ENCODE assay signal across 8 cellular contexts in the genomic region with DNA sequence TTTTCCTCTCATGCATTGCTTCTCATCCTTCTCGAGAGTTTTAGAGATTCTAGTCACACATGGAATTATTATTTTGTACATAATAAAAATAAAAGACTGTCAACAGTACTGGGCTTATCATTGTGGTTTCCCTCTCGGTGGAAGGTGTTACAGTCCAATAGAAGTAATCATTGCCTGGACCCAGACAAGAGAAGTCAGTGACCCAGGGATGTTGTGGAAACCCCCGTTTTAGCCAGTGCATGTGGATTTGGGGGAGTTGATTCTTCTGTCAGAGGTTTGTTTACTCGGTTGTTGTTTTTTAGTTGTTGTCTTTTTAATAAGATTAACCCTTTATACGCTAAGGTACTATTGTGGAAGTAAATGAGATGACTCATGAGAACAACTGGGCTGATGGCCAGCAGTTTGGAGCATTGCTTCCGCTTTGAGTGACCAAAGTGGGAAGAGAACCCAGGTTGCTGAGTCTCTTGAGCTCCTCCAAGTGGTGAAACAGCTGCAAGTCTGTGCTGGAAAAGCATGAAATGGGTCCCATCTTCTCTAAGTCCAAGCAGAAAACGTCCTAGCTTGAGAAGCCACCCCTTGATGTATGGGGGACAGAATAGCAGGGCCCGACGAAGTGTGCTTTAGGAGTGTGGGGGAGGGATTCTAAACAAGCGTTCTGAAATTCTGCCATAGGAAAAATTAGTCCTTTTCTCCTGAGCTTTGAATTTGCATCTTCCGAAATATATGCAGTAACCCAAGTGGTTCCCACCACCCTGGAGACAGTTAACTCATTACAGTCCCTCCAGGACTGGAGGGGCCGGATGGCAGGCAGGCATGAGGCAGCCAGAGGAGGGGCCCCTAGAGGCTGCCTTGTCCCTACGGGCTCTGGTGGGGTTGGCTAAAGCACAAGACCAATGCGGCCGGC.
DNase-seq lines count a peak whose midpoint lies in the region; ATAC-seq, FAIRE-seq and TF ChIP-seq lines count a peak whose summit lies in the region.

No MANE protein-coding gene starts in this region.

- TF ChIP-seq CTCF in D721Med (IDR thresholded peaks at IDR 0.05; ENCODE audit: insufficient read depth, missing control alignments) = peak; percentile 16
- TF ChIP-seq CTCF in SK-N-SH (IDR thresholded peaks at IDR 0.05) = peak; percentile 55
- peak in 3 of 7 experiments; percentile 6 to 23 (median 10) for TF ChIP-seq CTCF in stomach (IDR thresholded peaks at IDR 0.05)
- TF ChIP-seq CTCF in gastrocnemius medialis (IDR thresholded peaks at IDR 0.05 in 4 of 5, conservative IDR thresholded peaks at IDR 0.05 in 1 of 5) = no peak

- intact Hi-C loops in stomach (cut with DNase I; ENCODE audit: low total_unique reads) = no loop called here
- intact Hi-C loops in gastrocnemius medialis (cut with DNase I; ENCODE audit: low total_unique reads) = no loop called here

- peaks cover 13 to 28% of the 10 kb centered on the region in 2 donors for H3K27me3 Mint-ChIP-seq in CD8-positive, alpha-beta memory T cell

- POLR2A ChIA-PET in SK-N-SH (lab: Yijun Ruan, JAX) = no interaction called here
- POLR2A ChIA-PET in CD8-positive, alpha-beta memory T cell (lab: Charles Lee) = no interaction called here

- FAIRE-seq in D721Med (lab: Jason Lieb, UNC) (no peak), HTR-8/SVneo (lab: Jason Lieb, UNC) (no peak)

- H4K20me1 ChIP-seq in SK-N-SH (ENCODE audit: insufficient read depth) = no peaks in the 10 kb centered on the region

- no peak for ATAC-seq in gastrocnemius medialis

- TF ChIP-seq EP300 in SK-N-SH (IDR thresholded peaks at IDR 0.05; ENCODE audit: borderline replicate concordance in 1 of 2, low read depth in 1 of 2, low read length in 1 of 2) (no peak), stomach (IDR thresholded peaks at IDR 0.05) (no peak)

- no peaks in the 10 kb centered on the region for H3K79me2 ChIP-seq in SK-N-SH (ENCODE audit: insufficient read depth)

- H3K27ac Mint-ChIP-seq in CD8-positive, alpha-beta memory T cell = no peak overlapping the region

- DNase-seq in D721Med (ENCODE audit: insufficient read length, low spot score) (no peak), HTR-8/SVneo (ENCODE audit: insufficient read length, low spot score) (peak; percentile 85), SK-N-SH (peak; percentile 28), glomerular endothelial cell (ENCODE audit: extremely low read depth, low read depth, low spot score) (peak; percentile 79), stomach (peak; percentile 50), germinal center (ENCODE audit: low spot score) (no peak), gastrocnemius medialis (no peak)
- DNase-seq in CD8-positive, alpha-beta memory T cell = no peak

- no peak overlapping the region for H3K4me3 Mint-ChIP-seq in CD8-positive, alpha-beta memory T cell

- no peak overlapping the region for H2AFZ ChIP-seq in SK-N-SH (ENCODE audit: low read depth)

- H3K27ac ChIP-seq in SK-N-SH (ENCODE audit: low read depth in 2 of 2, low read length in 1 of 2) (no peak overlapping the region), stomach (no peak overlapping the region), gastrocnemius medialis (no peak overlapping the region)
- H3K27ac ChIP-seq in CD8-positive, alpha-beta memory T cell (ENCODE audit: low read depth, low read length) = no peak overlapping the region

- no peaks in the 10 kb centered on the region for H3K27me3 ChIP-seq in SK-N-SH (ENCODE audit: insufficient read depth)
- H3K27me3 ChIP-seq in stomach = peaks cover 0 to 35% (median 0%) of the 10 kb centered on the region in 3 donors
- H3K27me3 ChIP-seq in CD8-positive, alpha-beta memory T cell (ENCODE audit: insufficient read depth, low read length, poor library complexity, severe bottlenecking) = peaks cover 4% of the 10 kb centered on the region
- no peaks in the 10 kb centered on the region for H3K27me3 ChIP-seq in gastrocnemius medialis

- no peak overlapping the region for H3K4me3 ChIP-seq in SK-N-SH (ENCODE audit: low read depth in 2 of 2, low read length in 1 of 2)
- H3K4me3 ChIP-seq in stomach = no peak overlapping the region
- no peak overlapping the region for H3K4me3 ChIP-seq in CD8-positive, alpha-beta memory T cell (ENCODE audit: low read length)
- H3K4me3 ChIP-seq in gastrocnemius medialis = no peak overlapping the region

- no peaks in the 10 kb centered on the region for H3K9me2 ChIP-seq in SK-N-SH

- no peaks in the 10 kb centered on the region for H3K36me3 ChIP-seq in SK-N-SH (replicated peaks in 1 of 2; ENCODE audit: control insufficient read depth in 1 of 2, insufficient read depth in 2 of 2, low read length in 1 of 2)
- H3K36me3 ChIP-seq in stomach = no peaks in the 10 kb centered on the region
- H3K36me3 ChIP-seq in CD8-positive, alpha-beta memory T cell (ENCODE audit: insufficient read depth, low read length) = no peaks in the 10 kb centered on the region
- H3K36me3 ChIP-seq in gastrocnemius medialis = no peaks in the 10 kb centered on the region

- CTCF ChIA-PET in SK-N-SH (lab: Yijun Ruan, JAX) = interaction anchor here (0.8 to 3.1 kb wide), 8 partner anchors 15 to 71 kb away, joined by 3 to 27 read pairs (median 4); no protein-coding TSS in a partner anchor
- CTCF ChIA-PET in CD8-positive, alpha-beta memory T cell (lab: Charles Lee) = no interaction called here

- no peaks in the 10 kb centered on the region for H3F3A ChIP-seq in SK-N-SH (replicated peaks; ENCODE audit: insufficient read depth)

- WGBS in SK-N-SH (ENCODE audit: low lambda C conversion rate) = 53% methylated on average over 15 of the region's 15 CpGs
- 56 to 64% (median 63%) methylated on average over 15 of the region's 15 CpGs for WGBS in stomach, 5 donors

- no peak for TF ChIP-seq POLR2A in stomach (IDR thresholded peaks at IDR 0.05)
- no peak for TF ChIP-seq POLR2A in gastrocnemius medialis (IDR thresholded peaks at IDR 0.05)

- no peak overlapping the region for H3K4me2 ChIP-seq in SK-N-SH

- H3K36me3 Mint-ChIP-seq in CD8-positive, alpha-beta memory T cell = no peaks in the 10 kb centered on the region

- H3K9me3 Mint-ChIP-seq in CD8-positive, alpha-beta memory T cell = no peaks in the 10 kb centered on the region

- H3K9me3 ChIP-seq in SK-N-SH (no peaks in the 10 kb centered on the region), stomach (no peaks in the 10 kb centered on the region), gastrocnemius medialis (no peaks in the 10 kb centered on the region)
- no peaks in the 10 kb centered on the region for H3K9me3 ChIP-seq in CD8-positive, alpha-beta memory T cell (ENCODE audit: low read length)

- peak; percentile 56 for TF ChIP-seq RAD21 in SK-N-SH (IDR thresholded peaks at IDR 0.05; ENCODE audit: low read length)

- H3K9ac ChIP-seq in SK-N-SH = no peak overlapping the region

- in situ Hi-C loops in gastrocnemius medialis (cut with MboI; ENCODE audit: low sequenced_read_pairs in 4 of 4) = no loop called here

- peaks cover 7 to 17% (median 10%) of the 10 kb centered on the region in 3 donors for H3K4me1 Mint-ChIP-seq in CD8-positive, alpha-beta memory T cell

- H3K4me1 ChIP-seq in SK-N-SH (ENCODE audit: control insufficient read depth in 1 of 2, insufficient read depth in 2 of 2, low read depth in 1 of 2, low read length in 1 of 2) (peaks cover 0 to 3% of the 10 kb centered on the region in 2 experiments; a peak in 1 of 4 replicates), stomach (peaks cover 0 to 17% (median 0%) of the 10 kb centered on the region in 4 donors), gastrocnemius medialis (no peaks in the 10 kb centered on the region)
- peaks cover 6% of the 10 kb centered on the region for H3K4me1 ChIP-seq in CD8-positive, alpha-beta memory T cell (ENCODE audit: insufficient read depth, low read length)

TF ChIP-seq in SK-N-SH, 30 proteins besides CTCF, POLR2A, EP300 and RAD21:
- no peak for TF ChIP-seq GATA2 (CRISPR knock-in tag; IDR thresholded peaks at IDR 0.05)
- TF ChIP-seq, protein P1, sequence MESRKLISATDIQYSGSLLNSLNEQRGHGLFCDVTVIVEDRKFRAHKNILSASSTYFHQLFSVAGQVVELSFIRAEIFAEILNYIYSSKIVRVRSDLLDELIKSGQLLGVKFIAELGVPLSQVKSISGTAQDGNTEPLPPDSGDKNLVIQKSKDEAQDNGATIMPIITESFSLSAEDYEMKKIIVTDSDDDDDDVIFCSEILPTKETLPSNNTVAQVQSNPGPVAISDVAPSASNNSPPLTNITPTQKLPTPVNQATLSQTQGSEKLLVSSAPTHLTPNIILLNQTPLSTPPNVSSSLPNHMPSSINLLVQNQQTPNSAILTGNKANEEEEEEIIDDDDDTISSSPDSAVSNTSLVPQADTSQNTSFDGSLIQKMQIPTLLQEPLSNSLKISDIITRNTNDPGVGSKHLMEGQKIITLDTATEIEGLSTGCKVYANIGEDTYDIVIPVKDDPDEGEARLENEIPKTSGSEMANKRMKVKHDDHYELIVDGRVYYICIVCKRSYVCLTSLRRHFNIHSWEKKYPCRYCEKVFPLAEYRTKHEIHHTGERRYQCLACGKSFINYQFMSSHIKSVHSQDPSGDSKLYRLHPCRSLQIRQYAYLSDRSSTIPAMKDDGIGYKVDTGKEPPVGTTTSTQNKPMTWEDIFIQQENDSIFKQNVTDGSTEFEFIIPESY (IDR thresholded peaks at IDR 0.05; ENCODE audit: borderline replicate concordance, low read depth) = no peak
- peak; percentile 30; the same call in 1 of the 2 replicates for TF ChIP-seq SMC3 (IDR thresholded peaks at IDR 0.05; ENCODE audit: low read depth, low read length)
- peak; percentile 55; the same call in 1 of the 2 replicates for TF ChIP-seq FOSL2 (IDR thresholded peaks at IDR 0.05; ENCODE audit: borderline replicate concordance, low read depth)
- TF ChIP-seq NFIC (IDR thresholded peaks at IDR 0.05; ENCODE audit: borderline replicate concordance) = peak; percentile 49

Comparison
In these comparisons a context has a peak if more than half of its experiments do, and no peak if none do; other contexts are left out.
1. DNase-seq: peak in HTR-8/SVneo (single experiment), SK-N-SH (single experiment), glomerular endothelial cell (single experiment) and stomach (single experiment); none in D721Med (single experiment), CD8-positive, alpha-beta memory T cell (0 of 5), germinal center (single experiment) and gastrocnemius medialis (0 of 2).
2. CTCF ChIP-seq: peak in D721Med (single experiment) and SK-N-SH (single experiment); none in gastrocnemius medialis (0 of 5).